Comparison of ENCODE assay signal across 8 cellular contexts in the genomic region with DNA sequence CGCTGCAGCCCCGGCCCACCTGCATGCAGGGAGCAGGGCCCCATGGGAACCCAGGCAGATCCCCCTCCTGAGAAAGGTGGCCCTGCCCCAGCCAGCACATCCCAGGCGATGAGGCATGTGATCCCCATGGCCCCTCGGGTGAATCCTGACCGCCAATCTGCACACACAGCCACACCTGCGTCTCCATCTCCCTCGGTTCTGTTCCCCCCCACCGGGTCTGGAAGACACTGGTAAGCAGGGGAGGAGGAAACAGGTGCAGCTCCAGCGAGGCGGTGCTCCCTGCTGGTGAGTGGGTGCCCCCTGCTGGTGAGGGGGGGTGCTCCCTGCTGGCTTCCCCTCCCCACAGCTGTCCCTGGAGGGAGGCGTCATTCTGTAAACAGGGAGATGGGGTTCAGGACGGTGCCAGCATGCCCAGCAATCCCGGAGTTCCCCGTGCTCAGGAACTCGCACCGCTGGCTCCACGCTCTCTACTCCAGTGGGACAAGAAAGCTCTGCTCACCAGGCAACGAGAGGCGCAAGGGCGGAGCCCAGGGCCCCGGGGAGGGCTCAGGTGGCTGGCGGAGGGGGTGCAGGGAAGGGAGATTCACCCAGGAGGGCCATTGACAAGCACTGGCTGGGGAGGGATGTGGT. TPM values are rescaled to one million over a fixed set of nuclear protein-coding genes. Genes with fewer than 3 reads are reported as not detected.
A peak's percentile ranks its signal among the peaks of the same experiment; 100 is the strongest.
DNase-seq lines count a peak whose midpoint lies in the region; ATAC-seq and TF ChIP-seq lines count a peak whose summit lies in the region.

No MANE protein-coding gene starts in this region.

- H3K9me3 Mint-ChIP-seq in activated CD8-positive, alpha-beta memory T cell treated with anti-CD3 and anti-CD28 coated beads, Interleukin-2, amount 10 ng/mL, durations not matched to agents 7 days and 5 days (ENCODE audit: low read depth): peaks cover 6% of the 10 kb centered on the region
- H3K9me3 Mint-ChIP-seq in natural killer cell: no peaks in the 10 kb centered on the region

- H3K27me3 Mint-ChIP-seq in activated CD8-positive, alpha-beta memory T cell treated with anti-CD3 and anti-CD28 coated beads, Interleukin-2, amount 10 ng/mL, durations not matched to agents 7 days and 5 days: no peaks in the 10 kb centered on the region
- peaks cover 0 to 13% of the 10 kb centered on the region in 2 donors for H3K27me3 Mint-ChIP-seq in natural killer cell (ENCODE audit: low read depth in 2 of 2)

- peak overlapping the region; percentile 49 for H3K27ac Mint-ChIP-seq in activated CD8-positive, alpha-beta memory T cell treated with anti-CD3 and anti-CD28 coated beads, Interleukin-2, amount 10 ng/mL, durations not matched to agents 7 days and 5 days
- peak overlapping the region in 1 of 2 donors; percentile 44 for H3K27ac Mint-ChIP-seq in natural killer cell

- ATAC-seq in GM18498 (IDR thresholded peaks at IDR 0.05; ENCODE audit: unreplicated experiment) (peak; percentile 75), HG03442 (IDR thresholded peaks at IDR 0.05; ENCODE audit: unreplicated experiment) (peak; percentile 67), natural killer cell (peak; percentile 54 to 96 (median 89))
- ATAC-seq in activated CD8-positive, alpha-beta memory T cell treated with anti-CD3 and anti-CD28 coated beads, Interleukin-2, amount 10 ng/mL, durations not matched to agents 7 days and 5 days: peak; percentile 79

- H3K4me3 Mint-ChIP-seq in activated CD8-positive, alpha-beta memory T cell treated with anti-CD3 and anti-CD28 coated beads, Interleukin-2, amount 10 ng/mL, durations not matched to agents 7 days and 5 days: no peak overlapping the region
- no peak overlapping the region for H3K4me3 Mint-ChIP-seq in natural killer cell

- TF ChIP-seq CTCF in natural killer cell (IDR thresholded peaks at IDR 0.05): peak; percentile 77

- H3K36me3 Mint-ChIP-seq in activated CD8-positive, alpha-beta memory T cell treated with anti-CD3 and anti-CD28 coated beads, Interleukin-2, amount 10 ng/mL, durations not matched to agents 7 days and 5 days: no peaks in the 10 kb centered on the region
- no peaks in the 10 kb centered on the region for H3K36me3 Mint-ChIP-seq in natural killer cell

- intact Hi-C loops in natural killer cell (cut with micrococcal nuclease): loop anchor here (1.0 to 10.0 kb wide), 2 partner anchors 136 to 217 kb away; a partner anchor contains a TSS

- H3K4me1 Mint-ChIP-seq in activated CD8-positive, alpha-beta memory T cell treated with anti-CD3 and anti-CD28 coated beads, Interleukin-2, amount 10 ng/mL, durations not matched to agents 7 days and 5 days: no peaks in the 10 kb centered on the region
- peaks cover 0 to 27% of the 10 kb centered on the region in 2 donors for H3K4me1 Mint-ChIP-seq in natural killer cell

- no peak overlapping the region for H3K27ac ChIP-seq in epithelial cell of prostate

- CTCF ChIA-PET in activated CD8-positive, alpha-beta memory T cell treated with anti-CD3 and anti-CD28 coated beads, Interleukin-2, amount 10 ng/mL, durations not matched to agents 7 days and 5 days (lab: Charles Lee): interaction anchor here (0.7 to 3.9 kb wide), 17 partner anchors 12 to 485 kb away, joined by 3 to 41 read pairs (median 3); a partner anchor contains a TSS

- DNase-seq in NCI-H748 treated with DMSO at 0.1 percent for 48 hours (lab: John Stamatoyannopoulos, UW) (peak; percentile 61), epithelial cell of prostate (ENCODE audit: low read depth, low spot score) (peak; percentile 29), natural killer cell (peak; percentile 75), cerebellar nuclear complex (lab: John Stamatoyannopoulos, UW) (no peak)
- DNase-seq in activated CD8-positive, alpha-beta memory T cell treated with anti-CD3 and anti-CD28 coated beads, Interleukin-2, amount 10 ng/mL, durations not matched to agents 7 days and 5 days: peak; percentile 77
- DNase-seq in stimulated activated naive CD4-positive, alpha-beta T cell treated with Interleukin-2 at 50 U/mL for 16 hours (lab: John Stamatoyannopoulos, UW): peak; percentile 35

RNA-seq across cellular contexts. Expression of a gene that starts 28.4 kb away (rescaled TPM):
- total RNA-seq in activated CD8-positive, alpha-beta memory T cell treated with anti-CD3 and anti-CD28 coated beads, Interleukin-2, amount 10 ng/mL, durations not matched to agents 7 days and 5 days: 10 to 100 TPM in 1 of 2 experiments, 1 to 10 TPM in 1; 6.6 to 12.2 TPM
- 10 to 100 TPM; 53.2 to 92.5 (median 81.3) TPM for total RNA-seq in natural killer cell

Comparison
In these comparisons a context has a peak if more than half of its experiments do, and no peak if none do; other contexts are left out.
1. DNase-seq: peak in NCI-H748 treated with DMSO at 0.1 percent for 48 hours (single experiment), activated CD8-positive, alpha-beta memory T cell treated with anti-CD3 and anti-CD28 coated beads, Interleukin-2, amount 10 ng/mL, durations not matched to agents 7 days and 5 days (single experiment), epithelial cell of prostate (single experiment), natural killer cell (single experiment) and stimulated activated naive CD4-positive, alpha-beta T cell treated with Interleukin-2 at 50 U/mL for 16 hours (single experiment); none in cerebellar nuclear complex (0 of 2).
2. RNA of a gene that starts 28.4 kb away (total RNA-seq): 53.2 to 92.5 TPM in natural killer cell; 6.6 to 12.2 TPM in activated CD8-positive, alpha-beta memory T cell treated with anti-CD3 and anti-CD28 coated beads, Interleukin-2, amount 10 ng/mL, durations not matched to agents 7 days and 5 days; every median in the first group is over 4 times any median in the second.
3. Peak in every context shown above with its lines, with median percentiles within 50 percentile points of each other: ATAC-seq.